In the genomic region with DNA sequence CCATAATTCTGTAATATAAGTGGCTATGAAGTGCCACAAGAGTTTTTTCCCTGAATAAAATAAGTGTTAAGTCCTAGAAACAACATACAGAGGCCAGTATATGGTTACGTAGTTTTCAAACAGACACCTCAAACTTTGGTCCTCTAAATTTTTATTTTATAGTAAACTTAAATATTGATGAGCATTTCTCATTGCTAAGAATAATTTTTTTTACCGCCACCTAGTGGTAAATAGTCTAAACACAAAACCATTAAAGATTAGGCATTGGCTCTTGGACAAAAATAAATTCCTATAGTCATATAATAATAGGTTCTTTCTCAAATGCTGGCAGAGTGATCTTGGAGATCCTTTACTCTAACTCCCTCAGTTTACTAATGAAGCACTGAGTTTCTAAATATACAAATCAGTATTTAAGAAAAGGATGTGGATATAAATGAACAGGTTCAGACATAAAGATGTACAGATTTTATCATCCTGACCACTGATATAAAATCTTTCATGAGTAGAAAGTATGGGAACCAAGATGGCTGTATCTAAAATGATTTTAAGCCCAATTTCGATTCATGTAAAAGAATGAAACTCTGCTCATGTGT, we compare ENCODE assay signal across 9 cellular contexts.
DNase-seq lines count a peak whose midpoint lies in the region; ATAC-seq, FAIRE-seq and TF ChIP-seq lines count a peak whose summit lies in the region.
"Had no signal": no experiment of that assay in that cellular context is flagged by ENCODE, and none has a peak within 500 bp of the region (broad histone marks: within the 10 kb centered on the region; RNA-seq: fewer than 3 reads in every experiment).

No MANE protein-coding gene starts in this region.

- in situ Hi-C loops in HepG2 (cut with HindIII; ENCODE audit: extremely low pct_ligation_motif_present, low pct_unique_long_range_greater_than_20kb) = no loop called here

- H2AFZ ChIP-seq in HepG2 (ENCODE audit: low read length) (no peak overlapping the region), PC-3 (ENCODE audit: low read length) (no peak overlapping the region)

- H3K9me2 ChIP-seq in PC-3 (replicated peaks; ENCODE audit: low read length) = no peaks in the 10 kb centered on the region

- intact Hi-C loops in HepG2 (cut with micrococcal nuclease; ENCODE audit: unreplicated experiment) (no loop called here), PC-3 (cut with micrococcal nuclease) (no loop called here), uterus (cut with DNase I; ENCODE audit: low total_unique reads) (no loop called here)

- H3K9me3 ChIP-seq in liver (ENCODE audit: control insufficient read depth in 4 of 4, low read length in 3 of 4) (no peaks in the 10 kb centered on the region), HepG2 (ENCODE audit: low read length) (no peaks in the 10 kb centered on the region), PC-3 (ENCODE audit: low read length) (no peaks in the 10 kb centered on the region), uterus (no peaks in the 10 kb centered on the region)

- no TSS peak for BruUV-seq in HepG2 (replicated peaks; lab: Mats Ljungman, UMichigan)
- BruUV-seq in PC-3 (replicated peaks; lab: Mats Ljungman, UMichigan) = no TSS peak

- DNase-seq in HepG2 (ENCODE audit: low spot score) (no peak), PC-3 (peak; percentile 56), fibroblast of the aortic adventitia (ENCODE audit: low read depth) (peak; percentile 56), uterus (no peak), T-helper 1 cell (no peak), DMS153 (lab: John Stamatoyannopoulos, UW) (no peak)
- DNase-seq: NCI-H524 treated with DMSO at 0.1 percent for 48 hours had no signal

- H4K20me1 ChIP-seq in HepG2 (ENCODE audit: insufficient read depth, low read length) (no peaks in the 10 kb centered on the region), PC-3 (ENCODE audit: low read length) (no peaks in the 10 kb centered on the region)

- TF ChIP-seq RAD21 in liver (IDR thresholded peaks at IDR 0.05) (peak; percentile 47 to 66), HepG2 (CRISPR knock-in tag; IDR thresholded peaks at IDR 0.05) (no peak)

- CTCF ChIA-PET in HepG2 (lab: Yijun Ruan, JAX; ENCODE audit: low intra/inter-chr PET ratio, low total read pairs) = interaction anchor here (1.3 kb wide), 1 partner anchor 87 kb away, joined by 4 read pairs; no protein-coding TSS in a partner anchor
- CTCF ChIA-PET in PC-3 (lab: Charles Lee) = no interaction called here

- WGBS in liver = 73% methylated on average over 3 of the region's 3 CpGs
- 47% methylated on average over 3 of the region's 3 CpGs for WGBS in HepG2 (ENCODE audit: low lambda C conversion rate)

- ATAC-seq in HepG2 = no peak
- no peak for ATAC-seq in PC-3
- no peak for ATAC-seq in GM21737 (IDR thresholded peaks at IDR 0.05; ENCODE audit: unreplicated experiment)

- H3K4me1 ChIP-seq in liver (ENCODE audit: control insufficient read depth in 4 of 4, insufficient read depth in 4 of 4, low read length in 3 of 4) (no peaks in the 10 kb centered on the region), HepG2 (ENCODE audit: insufficient read depth, low read length) (no peaks in the 10 kb centered on the region), PC-3 (ENCODE audit: insufficient read depth, low read length) (no peaks in the 10 kb centered on the region), uterus (no peaks in the 10 kb centered on the region)

- H3K4me2 ChIP-seq in HepG2 (ENCODE audit: low read depth, low read length) (no peak overlapping the region), PC-3 (ENCODE audit: low read length) (no peak overlapping the region)

- H3K9ac ChIP-seq in liver (ENCODE audit: low read depth in 1 of 2, low read length in 2 of 2) (no peak overlapping the region), HepG2 (ENCODE audit: insufficient read depth, low read depth, low read length) (no peak overlapping the region), PC-3 (ENCODE audit: low read length) (no peak overlapping the region)

- TF ChIP-seq CTCF in liver (IDR thresholded peaks at IDR 0.05; ENCODE audit: low read depth, low read length, missing input control) = peak; percentile 25
- TF ChIP-seq CTCF in HepG2 (CRISPR knock-in tag; IDR thresholded peaks at IDR 0.05) = no peak
- TF ChIP-seq CTCF in PC-3 (conservative IDR thresholded peaks at IDR 0.05; ENCODE audit: low read depth, low read length) = peak; percentile 59
- TF ChIP-seq CTCF in fibroblast of the aortic adventitia (IDR thresholded peaks at IDR 0.05; ENCODE audit: insufficient read depth, low read length) = peak; percentile 57
- peak in 3 of 4 experiments; percentile 8 to 30 (median 9) for TF ChIP-seq CTCF in uterus (IDR thresholded peaks at IDR 0.05)

- no peak for FAIRE-seq in HepG2 (lab: Jason Lieb, UNC)

- H3K27ac ChIP-seq in liver (ENCODE audit: low read depth in 1 of 2, low read length in 2 of 2) (no peak overlapping the region), HepG2 (ENCODE audit: extremely low read length, insufficient read depth, low read length) (no peak overlapping the region), PC-3 (ENCODE audit: low read length) (no peak overlapping the region), uterus (no peak overlapping the region)

- no peaks in the 10 kb centered on the region for H3F3A ChIP-seq in PC-3 (ENCODE audit: low read length, unreplicated experiment)

- H3K79me2 ChIP-seq in HepG2 (ENCODE audit: insufficient read depth, low read length) (no peaks in the 10 kb centered on the region), PC-3 (ENCODE audit: low read length) (no peaks in the 10 kb centered on the region)

- no peaks in the 10 kb centered on the region for H3K27me3 ChIP-seq in liver (ENCODE audit: control insufficient read depth in 4 of 4, insufficient read depth in 4 of 4, low read length in 3 of 4)
- no peaks in the 10 kb centered on the region for H3K27me3 ChIP-seq in HepG2 (ENCODE audit: control insufficient read depth in 1 of 2, insufficient read depth in 2 of 2, low read length in 2 of 2)
- H3K27me3 ChIP-seq in PC-3 (ENCODE audit: low read length) = no peaks in the 10 kb centered on the region
- H3K27me3 ChIP-seq in uterus = no peaks in the 10 kb centered on the region

- no peak overlapping the region for H3K4me3 ChIP-seq in liver (ENCODE audit: low read depth in 1 of 3, low read length in 3 of 3)
- no peak overlapping the region for H3K4me3 ChIP-seq in HepG2 (replicated peaks in 1 of 3; ENCODE audit: insufficient read depth in 1 of 3, low read depth in 2 of 3, low read length in 3 of 3)
- no peak overlapping the region for H3K4me3 ChIP-seq in PC-3 (ENCODE audit: low read length)
- H3K4me3 ChIP-seq in fibroblast of the aortic adventitia (ENCODE audit: low read depth, low read length) = no peak overlapping the region
- H3K4me3 ChIP-seq in uterus = no peak overlapping the region

- TF ChIP-seq EP300 in HepG2 (IDR thresholded peaks at IDR 0.05; ENCODE audit: low read depth in 2 of 2, low read length in 2 of 2) = no peak
- no peak for TF ChIP-seq EP300 in HepG2 (CRISPR knock-in tag; IDR thresholded peaks at IDR 0.05; ENCODE audit: borderline replicate concordance)

- TF ChIP-seq POLR2A in HepG2 (IDR thresholded peaks at IDR 0.05; ENCODE audit: insufficient read depth in 1 of 2, low read depth in 2 of 2, low read length in 2 of 2) = no peak
- no peak for TF ChIP-seq POLR2A in uterus (IDR thresholded peaks at IDR 0.05)

- POLR2A ChIA-PET in HepG2 (lab: Yijun Ruan, JAX) (no interaction called here), PC-3 (lab: Charles Lee; ENCODE audit: unreplicated experiment) (no interaction called here)

- H3K36me3 ChIP-seq in liver (ENCODE audit: control insufficient read depth in 4 of 4, insufficient read depth in 3 of 4, low read depth in 1 of 4, low read length in 3 of 4) = peaks cover 0 to 1% (median 0%) of the 10 kb centered on the region in 4 donors
- H3K36me3 ChIP-seq in HepG2 (replicated peaks in 1 of 2; ENCODE audit: control insufficient read depth in 1 of 2, insufficient read depth in 2 of 2, low read length in 2 of 2) = no peaks in the 10 kb centered on the region
- H3K36me3 ChIP-seq in PC-3 (ENCODE audit: low read depth, low read length) = no peaks in the 10 kb centered on the region; the same call in 1 of the 2 replicates
- no peaks in the 10 kb centered on the region for H3K36me3 ChIP-seq in uterus

TF ChIP-seq in liver, 16 proteins besides CTCF, POLR2A, EP300 and RAD21 (continues in another document):
- TF ChIP-seq FOXA2 (IDR thresholded peaks at IDR 0.05) (no peak), GABPA (IDR thresholded peaks at IDR 0.05 in 1 of 2, conservative IDR thresholded peaks at IDR 0.05 in 1 of 2) (no peak), HNF4A (conservative IDR thresholded peaks at IDR 0.05) (no peak), NR2F2 (IDR thresholded peaks at IDR 0.05) (no peak)

TF ChIP-seq in HepG2, 621 proteins besides CTCF, POLR2A, EP300 and RAD21 (continues in another document):
- TF ChIP-seq ZNF737 (CRISPR knock-in tag; IDR thresholded peaks at IDR 0.05; ENCODE audit: borderline replicate concordance) = no peak
- TF ChIP-seq NBN (conservative IDR thresholded peaks at IDR 0.05) = no peak
- TF ChIP-seq ZFP90 (CRISPR knock-in tag; IDR thresholded peaks at IDR 0.05; ENCODE audit: borderline replicate concordance) = no peak
- TF ChIP-seq, protein P1, sequence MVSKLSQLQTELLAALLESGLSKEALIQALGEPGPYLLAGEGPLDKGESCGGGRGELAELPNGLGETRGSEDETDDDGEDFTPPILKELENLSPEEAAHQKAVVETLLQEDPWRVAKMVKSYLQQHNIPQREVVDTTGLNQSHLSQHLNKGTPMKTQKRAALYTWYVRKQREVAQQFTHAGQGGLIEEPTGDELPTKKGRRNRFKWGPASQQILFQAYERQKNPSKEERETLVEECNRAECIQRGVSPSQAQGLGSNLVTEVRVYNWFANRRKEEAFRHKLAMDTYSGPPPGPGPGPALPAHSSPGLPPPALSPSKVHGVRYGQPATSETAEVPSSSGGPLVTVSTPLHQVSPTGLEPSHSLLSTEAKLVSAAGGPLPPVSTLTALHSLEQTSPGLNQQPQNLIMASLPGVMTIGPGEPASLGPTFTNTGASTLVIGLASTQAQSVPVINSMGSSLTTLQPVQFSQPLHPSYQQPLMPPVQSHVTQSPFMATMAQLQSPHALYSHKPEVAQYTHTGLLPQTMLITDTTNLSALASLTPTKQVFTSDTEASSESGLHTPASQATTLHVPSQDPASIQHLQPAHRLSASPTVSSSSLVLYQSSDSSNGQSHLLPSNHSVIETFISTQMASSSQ (IDR thresholded peaks at IDR 0.05; ENCODE audit: low read depth) = no peak
- TF ChIP-seq, protein P1 (CRISPR knock-in tag; IDR thresholded peaks at IDR 0.05; ENCODE audit: borderline replicate concordance) = no peak

Comparison
In these comparisons a context has a peak if more than half of its experiments do, and no peak if none do; other contexts are left out.
1. DNase-seq: peak in PC-3 (single experiment) and fibroblast of the aortic adventitia (single experiment); none in HepG2 (single experiment), uterus (0 of 2), T-helper 1 cell (0 of 5) and DMS153 (single experiment).